ENCODE assay signal across 8 cellular contexts in genomic region chr19:49690656-49691242, GRCh38. TPM values are rescaled to one million over a fixed set of nuclear protein-coding genes. Genes with fewer than 3 reads are reported as not detected.
A peak's percentile ranks its signal among the peaks of the same experiment; 100 is the strongest.
DNase-seq lines count a peak whose midpoint lies in the region; ATAC-seq and TF ChIP-seq lines count a peak whose summit lies in the region.

TSS of gene CPT1C (plus strand) at chr19:49691116. CDS start at chr19:49692253, 1,137 bp downstream.

- ATAC-seq in CD4-positive, alpha-beta T cell (ENCODE audit: poor library complexity), result peak; percentile 79
- peak; percentile 75 for ATAC-seq in left colon
- no peak for ATAC-seq in GM21526 (IDR thresholded peaks at IDR 0.05; ENCODE audit: low FRiP score, unreplicated experiment)

- H3K4me3 ChIP-seq in dorsolateral prefrontal cortex, result peak within 1 kb of the TSS; percentile 54 to 91 (median 71)

- POLR2A ChIA-PET in CD4-positive, alpha-beta T cell (lab: Charles Lee), result interaction anchor here (1.5 to 2.0 kb wide), 3 partner anchors 15 to 75 kb away, joined by 5 to 6 read pairs (median 6); partner anchors contain the start of gene AP2A1

- peak within 1 kb of the TSS; percentile 85 for H3K4me3 Mint-ChIP-seq in CD4-positive, alpha-beta T cell

- peaks cover 15% of the 10 kb centered on the region for H3K27me3 ChIP-seq in CD4-positive, alpha-beta T cell (ENCODE audit: control insufficient read depth, insufficient read depth, low read length)
- H3K27me3 ChIP-seq in dorsolateral prefrontal cortex, result no peaks in the 10 kb centered on the region

- intact Hi-C loops in CD4-positive, alpha-beta T cell (cut with DNase I, micrococcal nuclease), result loop anchor here in 1 of 2 experiments (1.0 kb wide), 1 partner anchor 23 kb away; no protein-coding TSS in a partner anchor
- intact Hi-C loops in dorsolateral prefrontal cortex (cut with DNase I) (loop anchor here (2.0 to 5.0 kb wide), 2 partner anchors 76 to 77 kb away; partner anchors contain the start of gene AP2A1 (in 2 of the 2)), left colon (cut with DNase I, micrococcal nuclease) (no loop called here)

- peaks cover 21% of the 10 kb centered on the region for H3K4me1 Mint-ChIP-seq in CD4-positive, alpha-beta T cell (ENCODE audit: low read depth)

- H3K36me3 Mint-ChIP-seq in CD4-positive, alpha-beta T cell (ENCODE audit: low read depth), result peaks cover 24% of the 10 kb centered on the region

- CTCF ChIA-PET in CD4-positive, alpha-beta T cell (lab: Charles Lee), result interaction anchor here (1.2 kb wide), 1 partner anchor 10 kb away, joined by 3 read pairs; no protein-coding TSS in a partner anchor

- H3K27ac Mint-ChIP-seq in CD4-positive, alpha-beta T cell, result peak within 1 kb of the TSS; percentile 24

- no peaks in the 10 kb centered on the region for H3K9me3 Mint-ChIP-seq in CD4-positive, alpha-beta T cell

- DNase-seq in CD4-positive, alpha-beta T cell, result peak in 7 of 10 experiments; percentile 27 to 61 (median 43)
- peak; percentile 97 for DNase-seq in NCI-H146 (lab: John Stamatoyannopoulos, UW)
- DNase-seq in activated CD4-positive, alpha-beta T cell treated with anti-CD3 and anti-CD28 coated beads for 48 hours, result peak; percentile 80
- peak; percentile 74 to 96 (median 92) for DNase-seq in dorsolateral prefrontal cortex
- peak; percentile 76 to 77 for DNase-seq in left colon
- peak; percentile 79 for DNase-seq in stimulated activated CD4-positive, alpha-beta T cell treated with anti-CD3 and anti-CD28 coated beads, Interleukin-15, amount 100 ng/mL, for 24 hours
- DNase-seq in A172 (ENCODE audit: low spot score), result no peak

- no peaks in the 10 kb centered on the region for H3K9me3 ChIP-seq in CD4-positive, alpha-beta T cell (ENCODE audit: control insufficient read depth, low read length)

- H3K27me3 Mint-ChIP-seq in CD4-positive, alpha-beta T cell, result peaks cover 25% of the 10 kb centered on the region

- no peak within 1 kb of the TSS for H3K27ac ChIP-seq in CD4-positive, alpha-beta T cell (ENCODE audit: low read depth, low read length)
- peak within 1 kb of the TSS; percentile 7 to 95 (median 90) for H3K27ac ChIP-seq in dorsolateral prefrontal cortex

- no peak for TF ChIP-seq CTCF in CD4-positive, alpha-beta T cell (IDR thresholded peaks at IDR 0.05)
- peak in 2 of 56 donors; percentile 14 to 15 for TF ChIP-seq CTCF in dorsolateral prefrontal cortex (IDR thresholded peaks at IDR 0.05 in 54 of 56, conservative IDR thresholded peaks at IDR 0.05 in 2 of 56; ENCODE audit: low read depth in 1 of 56, partially characterized antibody in 56 of 56)

RNA-seq across cellular contexts. Expression of gene CPT1C, which starts in this region (rescaled TPM):
- under 1 TPM; 0.47 to 0.59 TPM for total RNA-seq in CD4-positive, alpha-beta T cell
- total RNA-seq in dorsolateral prefrontal cortex, result 100 to 1,000 TPM in 78 of 120 experiments, 10 to 100 TPM in 42; 55.9 to 163 (median 105) TPM
- total RNA-seq in left colon, result 1 to 10 TPM; 1.5 to 2.0 TPM
- total RNA-seq in A172 (2014; rRNA removed; shearing (Covaris generic)), result 0.53 and 6.1 TPM in 2 replicates

Comparison
In these comparisons a context has a peak if more than half of its experiments do, and no peak if none do; other contexts are left out.
1. Peak in DNase-seq and ATAC-seq in CD4-positive, alpha-beta T cell; RNA of the gene not detected or under 1 TPM.
2. intact Hi-C loops: an anchor here in dorsolateral prefrontal cortex (2.0 to 5.0 kb wide); none called in left colon.